In the genomic region with DNA sequence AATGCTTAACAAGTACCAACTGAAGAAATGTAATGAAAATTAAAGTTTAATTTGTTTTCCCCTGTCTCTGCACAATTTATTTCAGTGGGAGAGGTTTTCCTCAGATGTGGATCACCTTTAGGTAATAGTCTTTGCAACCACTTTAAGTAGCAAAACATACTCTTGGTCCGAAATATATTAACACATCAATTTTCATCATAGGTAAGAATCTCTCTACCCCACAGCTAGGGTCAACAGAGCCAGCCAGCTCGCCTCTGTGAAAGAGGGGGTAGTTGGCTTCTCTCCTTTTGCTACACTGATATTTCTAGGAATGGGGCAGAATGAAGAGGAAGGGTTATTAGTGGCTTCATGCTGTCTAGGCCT, we compare ENCODE assay signal across 1 cellular context.
TF ChIP-seq lines count a peak whose summit lies in the region.

No MANE protein-coding gene starts in this region.

TF ChIP-seq in HEK293, 187 proteins besides CTCF, POLR2A, EP300 and RAD21 (continued from another document):
- TF ChIP-seq ZFHX2 (tag by site-specific recombination; conservative IDR thresholded peaks at IDR 0.05) (no peak), ZNF48 (tag by site-specific recombination; IDR thresholded peaks at IDR 0.05) (no peak), TRIM28 (IDR thresholded peaks at IDR 0.05; ENCODE audit: borderline replicate concordance, low read length) (no peak), ZNF366 (tag by site-specific recombination; conservative IDR thresholded peaks at IDR 0.05) (no peak), GFI1B (tag by site-specific recombination; IDR thresholded peaks at IDR 0.05) (no peak), ZNF221 (tag by site-specific recombination; IDR thresholded peaks at IDR 0.05; ENCODE audit: borderline replicate concordance) (no peak), SP3 (tag by site-specific recombination; IDR thresholded peaks at IDR 0.05) (no peak), ZBTB21 (tag by site-specific recombination; IDR thresholded peaks at IDR 0.05) (no peak), ZNF37A (tag by site-specific recombination; IDR thresholded peaks at IDR 0.05) (no peak), ZSCAN23 (tag by site-specific recombination; IDR thresholded peaks at IDR 0.05) (no peak), ZNF558 (tag by site-specific recombination; IDR thresholded peaks at IDR 0.05) (no peak)
- TF ChIP-seq, protein P1, sequence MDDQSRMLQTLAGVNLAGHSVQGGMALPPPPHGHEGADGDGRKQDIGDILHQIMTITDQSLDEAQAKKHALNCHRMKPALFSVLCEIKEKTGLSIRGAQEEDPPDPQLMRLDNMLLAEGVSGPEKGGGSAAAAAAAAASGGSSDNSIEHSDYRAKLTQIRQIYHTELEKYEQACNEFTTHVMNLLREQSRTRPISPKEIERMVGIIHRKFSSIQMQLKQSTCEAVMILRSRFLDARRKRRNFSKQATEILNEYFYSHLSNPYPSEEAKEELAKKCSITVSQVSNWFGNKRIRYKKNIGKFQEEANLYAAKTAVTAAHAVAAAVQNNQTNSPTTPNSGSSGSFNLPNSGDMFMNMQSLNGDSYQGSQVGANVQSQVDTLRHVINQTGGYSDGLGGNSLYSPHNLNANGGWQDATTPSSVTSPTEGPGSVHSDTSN (CRISPR knock-in tag; IDR thresholded peaks at IDR 0.05), result no peak
- TF ChIP-seq, protein P2, sequence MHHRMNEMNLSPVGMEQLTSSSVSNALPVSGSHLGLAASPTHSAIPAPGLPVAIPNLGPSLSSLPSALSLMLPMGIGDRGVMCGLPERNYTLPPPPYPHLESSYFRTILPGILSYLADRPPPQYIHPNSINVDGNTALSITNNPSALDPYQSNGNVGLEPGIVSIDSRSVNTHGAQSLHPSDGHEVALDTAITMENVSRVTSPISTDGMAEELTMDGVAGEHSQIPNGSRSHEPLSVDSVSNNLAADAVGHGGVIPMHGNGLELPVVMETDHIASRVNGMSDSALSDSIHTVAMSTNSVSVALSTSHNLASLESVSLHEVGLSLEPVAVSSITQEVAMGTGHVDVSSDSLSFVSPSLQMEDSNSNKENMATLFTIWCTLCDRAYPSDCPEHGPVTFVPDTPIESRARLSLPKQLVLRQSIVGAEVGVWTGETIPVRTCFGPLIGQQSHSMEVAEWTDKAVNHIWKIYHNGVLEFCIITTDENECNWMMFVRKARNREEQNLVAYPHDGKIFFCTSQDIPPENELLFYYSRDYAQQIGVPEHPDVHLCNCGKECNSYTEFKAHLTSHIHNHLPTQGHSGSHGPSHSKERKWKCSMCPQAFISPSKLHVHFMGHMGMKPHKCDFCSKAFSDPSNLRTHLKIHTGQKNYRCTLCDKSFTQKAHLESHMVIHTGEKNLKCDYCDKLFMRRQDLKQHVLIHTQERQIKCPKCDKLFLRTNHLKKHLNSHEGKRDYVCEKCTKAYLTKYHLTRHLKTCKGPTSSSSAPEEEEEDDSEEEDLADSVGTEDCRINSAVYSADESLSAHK (tag by site-specific recombination; IDR thresholded peaks at IDR 0.05), result no peak
- TF ChIP-seq, protein P3, sequence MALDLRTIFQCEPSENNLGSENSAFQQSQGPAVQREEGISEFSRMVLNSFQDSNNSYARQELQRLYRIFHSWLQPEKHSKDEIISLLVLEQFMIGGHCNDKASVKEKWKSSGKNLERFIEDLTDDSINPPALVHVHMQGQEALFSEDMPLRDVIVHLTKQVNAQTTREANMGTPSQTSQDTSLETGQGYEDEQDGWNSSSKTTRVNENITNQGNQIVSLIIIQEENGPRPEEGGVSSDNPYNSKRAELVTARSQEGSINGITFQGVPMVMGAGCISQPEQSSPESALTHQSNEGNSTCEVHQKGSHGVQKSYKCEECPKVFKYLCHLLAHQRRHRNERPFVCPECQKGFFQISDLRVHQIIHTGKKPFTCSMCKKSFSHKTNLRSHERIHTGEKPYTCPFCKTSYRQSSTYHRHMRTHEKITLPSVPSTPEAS (tag by site-specific recombination; IDR thresholded peaks at IDR 0.05), result no peak
